In the genomic region with DNA sequence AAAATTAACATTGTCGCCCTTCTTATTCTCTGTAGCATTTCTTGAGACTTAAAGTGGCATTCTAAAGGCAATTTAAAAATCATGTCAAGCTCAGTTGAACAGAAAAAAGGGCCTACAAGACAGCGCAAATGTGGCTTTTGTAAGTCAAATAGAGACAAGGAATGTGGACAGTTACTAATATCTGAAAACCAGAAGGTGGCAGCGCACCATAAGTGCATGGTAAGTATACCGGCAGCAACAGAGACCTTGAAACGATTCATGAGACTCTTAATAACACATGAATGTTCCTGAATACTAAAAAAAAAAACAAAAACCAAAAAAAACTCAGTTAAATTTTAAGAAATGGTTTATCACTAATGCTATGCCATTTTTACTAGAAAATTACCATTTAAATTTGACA, we compare ENCODE assay signal across 8 cellular contexts. TPM values are rescaled to one million over a fixed set of nuclear protein-coding genes. Genes with fewer than 3 reads are reported as not detected.
DNase-seq lines count a peak whose midpoint lies in the region; ATAC-seq and TF ChIP-seq lines count a peak whose summit lies in the region.

No MANE protein-coding gene starts in this region.

- peak; percentile 46 for ATAC-seq in GM18868 (IDR thresholded peaks at IDR 0.05; ENCODE audit: unreplicated experiment)
- ATAC-seq in foreskin keratinocyte: no peak
- ATAC-seq in HG03460 (IDR thresholded peaks at IDR 0.05; ENCODE audit: unreplicated experiment): no peak
- ATAC-seq in GM19023 (IDR thresholded peaks at IDR 0.05; ENCODE audit: unreplicated experiment): no peak

- 0 out of 2 replicates have a peak, but pooled peaks cover 7% of the 10 kb centered on the region for H3K36me3 ChIP-seq in BE2C
- peaks cover 12% of the 10 kb centered on the region for H3K36me3 ChIP-seq in Karpas-422 (ENCODE audit: insufficient read depth, low read length)

- no peaks in the 10 kb centered on the region for H3K27me3 Mint-ChIP-seq in T-helper 2 cell treated with Interferon-gamma antibody and Interleukin-4, amounts not matched to agents 5 μg/mL and 100 μg/mL, for 36 hours (ENCODE audit: low read depth)

- no peak overlapping the region for H3K9ac ChIP-seq in Karpas-422 (ENCODE audit: low read length)

- H3K79me2 ChIP-seq in Karpas-422 (ENCODE audit: low read length): peaks cover 67% of the 10 kb centered on the region

- H3K9me2 ChIP-seq in Karpas-422 (replicated peaks; ENCODE audit: insufficient read depth, low read length): no peaks in the 10 kb centered on the region

- H3K27me3 ChIP-seq in BE2C (no peaks in the 10 kb centered on the region), Karpas-422 (ENCODE audit: low read length) (no peaks in the 10 kb centered on the region), foreskin keratinocyte (no peaks in the 10 kb centered on the region)

- TF ChIP-seq CTCF in BE2C (IDR thresholded peaks at IDR 0.05; ENCODE audit: low read depth, low read length) (peak; percentile 48), foreskin keratinocyte (conservative IDR thresholded peaks at IDR 0.05) (peak; percentile 58)

- no peaks in the 10 kb centered on the region for H3K9me3 Mint-ChIP-seq in T-helper 2 cell treated with Interferon-gamma antibody and Interleukin-4, amounts not matched to agents 5 μg/mL and 100 μg/mL, for 36 hours

- peak overlapping the region; percentile 77 for H3K4me2 ChIP-seq in Karpas-422 (ENCODE audit: low read depth, low read length, poor library complexity, severe bottlenecking)

- DNase-seq in BE2C: peak; percentile 39
- DNase-seq in Karpas-422: peak; percentile 79
- peak; percentile 21 for DNase-seq in T-helper 2 cell treated with Interferon-gamma antibody and Interleukin-4, amounts not matched to agents 5 μg/mL and 100 μg/mL, for 36 hours (ENCODE audit: low spot score)
- no peak for DNase-seq in foreskin keratinocyte
- DNase-seq in NCI-H345 treated with DMSO at 0.1 percent for 48 hours (lab: John Stamatoyannopoulos, UW; ENCODE audit: unreplicated experiment): no peak

- peaks cover 17% of the 10 kb centered on the region for H3K36me3 Mint-ChIP-seq in T-helper 2 cell treated with Interferon-gamma antibody and Interleukin-4, amounts not matched to agents 5 μg/mL and 100 μg/mL, for 36 hours (ENCODE audit: low read depth)

- no peak overlapping the region for H3K4me3 Mint-ChIP-seq in T-helper 2 cell treated with Interferon-gamma antibody and Interleukin-4, amounts not matched to agents 5 μg/mL and 100 μg/mL, for 36 hours

- H3K4me1 ChIP-seq in BE2C (no peaks in the 10 kb centered on the region), Karpas-422 (ENCODE audit: low read length) (peaks cover 32% of the 10 kb centered on the region), foreskin keratinocyte (peaks cover 7% of the 10 kb centered on the region)

- peaks cover 8% of the 10 kb centered on the region for H3K4me1 Mint-ChIP-seq in T-helper 2 cell treated with Interferon-gamma antibody and Interleukin-4, amounts not matched to agents 5 μg/mL and 100 μg/mL, for 36 hours (ENCODE audit: low read depth)

- H2AFZ ChIP-seq in Karpas-422 (ENCODE audit: low read length): no peak overlapping the region

- H3K9me3 ChIP-seq in BE2C (no peaks in the 10 kb centered on the region), Karpas-422 (ENCODE audit: low read length) (no peaks in the 10 kb centered on the region)

- H3K4me3 ChIP-seq in BE2C (ENCODE audit: low read depth, low read length) (no peak overlapping the region), Karpas-422 (ENCODE audit: low read length) (no peak overlapping the region)

- peak overlapping the region; percentile 94 for H3K27ac ChIP-seq in Karpas-422 (ENCODE audit: low read length)
- no peak overlapping the region for H3K27ac ChIP-seq in foreskin keratinocyte

- H4K20me1 ChIP-seq in Karpas-422 (ENCODE audit: insufficient read depth, low read depth, low read length): peaks cover 18% of the 10 kb centered on the region; the same call in 1 of the 2 replicates

- no peak overlapping the region for H3K27ac Mint-ChIP-seq in T-helper 2 cell treated with Interferon-gamma antibody and Interleukin-4, amounts not matched to agents 5 μg/mL and 100 μg/mL, for 36 hours

RNA-seq across cellular contexts. Expression of a gene that starts 4.4 kb away (rescaled TPM):
- 16.1 TPM for polyA plus RNA-seq in BE2C (2012; ENCODE audit: insufficient read depth, insufficient read length, low read depth)
- 82.2 and 184 TPM in 2 replicates for total RNA-seq in Karpas-422 (2014; rRNA removed; shearing (Covaris generic); ENCODE audit: low replicate concordance)
- 31.3 and 31.5 TPM in 2 replicates for total RNA-seq in foreskin keratinocyte
- 7.0 and 8.1 TPM in 2 replicates for polyA plus RNA-seq in foreskin keratinocyte

Comparison
In these comparisons a context has a peak if more than half of its experiments do, and no peak if none do; other contexts are left out.
1. DNase-seq: peak in BE2C (single experiment), Karpas-422 (single experiment) and T-helper 2 cell treated with Interferon-gamma antibody and Interleukin-4, amounts not matched to agents 5 μg/mL and 100 μg/mL, for 36 hours (single experiment); none in foreskin keratinocyte (0 of 2) and NCI-H345 treated with DMSO at 0.1 percent for 48 hours (single experiment).